8 cellular contexts compared by ENCODE assay signal in the genomic region with DNA sequence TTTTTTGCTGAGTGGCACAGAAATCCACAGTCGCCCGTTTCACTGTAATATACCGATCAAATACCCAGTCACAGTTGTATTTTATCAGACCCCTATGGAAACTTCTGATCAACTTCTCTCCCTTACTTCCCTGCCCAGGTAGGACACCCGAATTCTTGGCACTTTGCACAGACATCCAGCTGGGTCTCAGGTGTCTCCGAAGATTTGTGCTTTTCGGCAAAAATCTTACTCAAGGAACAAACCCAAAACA. TPM values are rescaled to one million over a fixed set of nuclear protein-coding genes. Genes with fewer than 3 reads are reported as not detected.
DNase-seq lines count a peak whose midpoint lies in the region; ATAC-seq, FAIRE-seq and TF ChIP-seq lines count a peak whose summit lies in the region.

No MANE protein-coding gene starts in this region.

- no peak for FAIRE-seq in bronchial epithelial cell (lab: Jason Lieb, UNC)

- peak overlapping the region; percentile 57 for H3K27ac Mint-ChIP-seq in stimulated activated naive CD8-positive, alpha-beta T cell treated with anti-CD3 and anti-CD28 coated beads, Interleukin-15, Interleukin-2, amounts not matched to agents 100 ng/mL and 50 ng/mL, for 24 hours

- H3K27me3 Mint-ChIP-seq in stimulated activated naive CD8-positive, alpha-beta T cell treated with anti-CD3 and anti-CD28 coated beads, Interleukin-15, Interleukin-2, amounts not matched to agents 100 ng/mL and 50 ng/mL, for 24 hours = no peaks in the 10 kb centered on the region

- no peaks in the 10 kb centered on the region for H3K36me3 ChIP-seq in bronchial epithelial cell (ENCODE audit: control insufficient read depth, insufficient read depth, low read length)
- no peaks in the 10 kb centered on the region for H3K36me3 ChIP-seq in mucosa of descending colon (ENCODE audit: low read depth)

- ATAC-seq in stimulated activated naive CD8-positive, alpha-beta T cell treated with anti-CD3 and anti-CD28 coated beads, Interleukin-15, Interleukin-2, amounts not matched to agents 100 U/mL and 50 U/mL, for 24 hours = no peak
- ATAC-seq in mucosa of descending colon = peak; percentile 15
- ATAC-seq in HG02870 (IDR thresholded peaks at IDR 0.05; ENCODE audit: unreplicated experiment) = no peak

- TF ChIP-seq CTCF in bronchial epithelial cell (IDR thresholded peaks at IDR 0.05; ENCODE audit: insufficient read depth, low read length, severe bottlenecking) = no peak
- TF ChIP-seq CTCF in mucosa of descending colon (IDR thresholded peaks at IDR 0.05) = no peak
- no peak for TF ChIP-seq CTCF in GM10248 (IDR thresholded peaks at IDR 0.05; ENCODE audit: control extremely low read depth, extremely low read depth, low read depth, missing control alignments)

- H3K4me3 ChIP-seq in bronchial epithelial cell (ENCODE audit: low read depth, low read length) (peak overlapping the region; percentile 82), mucosa of descending colon (peak overlapping the region; percentile 54)

- H3K4me3 Mint-ChIP-seq in stimulated activated naive CD8-positive, alpha-beta T cell treated with anti-CD3 and anti-CD28 coated beads, Interleukin-15, Interleukin-2, amounts not matched to agents 100 ng/mL and 50 ng/mL, for 24 hours = peak overlapping the region; percentile 86

- no peak for DNase-seq in stimulated activated naive CD8-positive, alpha-beta T cell treated with anti-CD3 and anti-CD28 coated beads, Interleukin-15, Interleukin-2, amounts not matched to agents 100 U/mL and 50 U/mL, for 24 hours
- DNase-seq in bronchial epithelial cell (ENCODE audit: low read depth) = no peak
- DNase-seq in mucosa of descending colon = no peak
- no peak for DNase-seq in GM10248 (ENCODE audit: extremely low spot score)
- DNase-seq in SKM-1 treated with dmso at 0.1 percent for 144 hours (lab: John Stamatoyannopoulos, UW; ENCODE audit: unreplicated experiment) = no peak
- no peak for DNase-seq in iPS-NIHi11 (ENCODE audit: low spot score)

- H3K27me3 ChIP-seq in bronchial epithelial cell (ENCODE audit: control insufficient read depth, insufficient read depth, low read length) = no peaks in the 10 kb centered on the region

- no peaks in the 10 kb centered on the region for H3K9me3 ChIP-seq in mucosa of descending colon

- peaks cover 8% of the 10 kb centered on the region for H3K4me1 ChIP-seq in mucosa of descending colon (ENCODE audit: low read depth)

- intact Hi-C loops in mucosa of descending colon (cut with DNase I, micrococcal nuclease) = no loop called here

- POLR2A ChIA-PET in GM10248 (lab: Yijun Ruan, JAX) = no interaction called here

- H3K36me3 Mint-ChIP-seq in stimulated activated naive CD8-positive, alpha-beta T cell treated with anti-CD3 and anti-CD28 coated beads, Interleukin-15, Interleukin-2, amounts not matched to agents 100 ng/mL and 50 ng/mL, for 24 hours (ENCODE audit: low read depth) = peaks cover 4% of the 10 kb centered on the region

- H3K9me3 Mint-ChIP-seq in stimulated activated naive CD8-positive, alpha-beta T cell treated with anti-CD3 and anti-CD28 coated beads, Interleukin-15, Interleukin-2, amounts not matched to agents 100 ng/mL and 50 ng/mL, for 24 hours = no peaks in the 10 kb centered on the region

- H3K4me1 Mint-ChIP-seq in stimulated activated naive CD8-positive, alpha-beta T cell treated with anti-CD3 and anti-CD28 coated beads, Interleukin-15, Interleukin-2, amounts not matched to agents 100 ng/mL and 50 ng/mL, for 24 hours (ENCODE audit: low read depth) = peaks cover 59% of the 10 kb centered on the region

- CTCF ChIA-PET in GM10248 (lab: Yijun Ruan, JAX) = interaction anchor here (1.5 to 3.7 kb wide), 6 partner anchors 9 to 37 kb away, joined by 3 to 45 read pairs (median 8); no protein-coding TSS in a partner anchor

RNA-seq across cellular contexts. Expression of a gene that starts 0.6 kb away (rescaled TPM):
- 24.7 and 28.8 TPM in 2 replicates for total RNA-seq in bronchial epithelial cell
- 10 to 100 TPM in 1 of 3 donors, 1 to 10 TPM in 2; 5.7 to 10.9 (median 8.5) TPM for total RNA-seq in mucosa of descending colon
